ENCODE assay signal across 19 cellular contexts in the genomic region with DNA sequence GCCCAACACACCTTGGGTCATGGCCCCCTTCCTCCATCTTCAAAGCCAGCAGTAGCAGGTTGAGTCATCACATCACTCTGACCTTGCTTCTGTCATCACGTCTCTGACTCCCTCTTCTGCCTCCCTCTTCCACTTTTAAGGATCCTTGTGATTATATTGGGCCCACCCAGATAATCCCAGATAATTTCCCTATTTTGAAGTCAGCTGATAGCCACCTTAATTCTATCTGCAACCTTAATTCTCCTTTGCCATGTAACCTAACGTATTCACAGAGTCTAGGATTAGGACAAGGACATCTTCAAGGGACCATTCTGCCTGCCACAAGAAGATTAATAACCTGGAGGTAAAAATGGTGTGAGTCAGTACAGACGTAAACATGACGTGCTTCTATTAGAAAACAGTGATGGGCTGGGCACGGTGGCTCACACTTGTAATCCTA. TPM values are rescaled to one million over a fixed set of nuclear protein-coding genes. Genes with fewer than 3 reads are reported as not detected.
DNase-seq lines count a peak whose midpoint lies in the region; ATAC-seq and TF ChIP-seq lines count a peak whose summit lies in the region.
"Had no signal": no experiment of that assay in that cellular context is flagged by ENCODE, and none has a peak within 500 bp of the region (broad histone marks: within the 10 kb centered on the region; RNA-seq: fewer than 3 reads in every experiment).

No MANE protein-coding gene starts in this region.

- no peak overlapping the region for H3K27ac Mint-ChIP-seq in CD4-positive, alpha-beta T cell
- H3K27ac Mint-ChIP-seq: activated naive CD4-positive, alpha-beta T cell treated with anti-CD3 and anti-CD28 coated beads, Interleukin-2, amount 50 U/mL, for 72 hours had no signal

- H3K27me3 ChIP-seq in CD4-positive, alpha-beta T cell (ENCODE audit: control insufficient read depth, insufficient read depth, low read length) = no peaks in the 10 kb centered on the region
- H3K27me3 ChIP-seq in RWPE2 (ENCODE audit: insufficient read depth, poor library complexity, severe bottlenecking) = no peaks in the 10 kb centered on the region
- H3K27me3 ChIP-seq in hepatocyte = no peaks in the 10 kb centered on the region
- H3K27me3 ChIP-seq: cardiac muscle cell, pancreas had no signal

- H3K9me3 Mint-ChIP-seq in CD4-positive, alpha-beta T cell = no peaks in the 10 kb centered on the region
- H3K9me3 Mint-ChIP-seq: activated naive CD4-positive, alpha-beta T cell treated with anti-CD3 and anti-CD28 coated beads, Interleukin-2, amount 50 U/mL, for 72 hours had no signal

- DNase-seq in CD4-positive, alpha-beta T cell = no peak
- no peak for DNase-seq in RWPE2 (ENCODE audit: low spot score)
- DNase-seq in hepatocyte (ENCODE audit: low spot score) = no peak
- DNase-seq in mucosa of gallbladder (ENCODE audit: low spot score) = no peak
- DNase-seq in NCI-H748 (lab: John Stamatoyannopoulos, UW; ENCODE audit: unreplicated experiment) = no peak
- DNase-seq: activated CD4-positive, alpha-beta T cell treated with anti-CD3 and anti-CD28 coated beads, Interleukin-2, amount 50 U/mL, for 48 hours; activated T-cell treated with anti-CD3 and anti-CD28 coated beads, Interleukin-2, amount 50 U/mL, for 1 hour; Caco-2; glutamatergic neuron; HCEC 1CT; NCI-H1436 treated with DMSO at 0.1 percent for 48 hours; NCI-H226; pancreas; stimulated activated CD4-positive, alpha-beta T cell treated with anti-CD3 and anti-CD28 coated beads, Interleukin-4, amount 100 ng/mL, for 24 hours; SW 1271 had no signal

- WGBS in hepatocyte (ENCODE audit: low lambda C conversion rate, missing lambda C conversion rate) = 68% methylated on average over 5 of the region's 5 CpGs

- H3K4me2 ChIP-seq in hepatocyte = no peak overlapping the region

- peaks cover 37% of the 10 kb centered on the region for H3K4me1 Mint-ChIP-seq in CD4-positive, alpha-beta T cell (ENCODE audit: low read depth)

- H3K79me2 ChIP-seq in hepatocyte = peaks cover 47% of the 10 kb centered on the region

- H2AFZ ChIP-seq in hepatocyte = no peak overlapping the region

- ATAC-seq in CD4-positive, alpha-beta T cell (ENCODE audit: poor library complexity) = no peak
- ATAC-seq in RWPE2 (ENCODE audit: low read depth) (no peak), GM18505 (IDR thresholded peaks at IDR 0.05; ENCODE audit: unreplicated experiment) (no peak)
- ATAC-seq: activated naive CD4-positive, alpha-beta T cell treated with anti-CD3 and anti-CD28 coated beads, Interleukin-2, amount 50 U/mL, for 72 hours; esophagus mucosa; pancreas had no signal

- no peak overlapping the region for H3K27ac ChIP-seq in CD4-positive, alpha-beta T cell (ENCODE audit: low read depth, low read length)
- H3K27ac ChIP-seq in RWPE2 (ENCODE audit: poor library complexity, severe bottlenecking) = peak overlapping the region; percentile 0
- peak overlapping the region; percentile 38 for H3K27ac ChIP-seq in hepatocyte
- H3K27ac ChIP-seq: cardiac muscle cell, pancreas had no signal

- CTCF ChIA-PET in CD4-positive, alpha-beta T cell (lab: Charles Lee) = interaction anchor here (0.7 kb wide), 1 partner anchor 54 kb away, joined by 3 read pairs; no protein-coding TSS in a partner anchor

- H3K4me3 Mint-ChIP-seq in CD4-positive, alpha-beta T cell = peak overlapping the region; percentile 52

- no peaks in the 10 kb centered on the region for H4K20me1 ChIP-seq in hepatocyte (ENCODE audit: insufficient read depth, poor library complexity, severe bottlenecking)

- H3K9me2 ChIP-seq in hepatocyte (replicated peaks; ENCODE audit: insufficient read depth) = no peaks in the 10 kb centered on the region

- POLR2A ChIA-PET in CD4-positive, alpha-beta T cell (lab: Charles Lee) = interaction anchor here (0.7 kb wide), 1 partner anchor 97 kb away, joined by 7 read pairs; no protein-coding TSS in a partner anchor

- TF ChIP-seq CTCF in CD4-positive, alpha-beta T cell (IDR thresholded peaks at IDR 0.05) = no peak
- TF ChIP-seq CTCF in RWPE2 (IDR thresholded peaks at IDR 0.05; ENCODE audit: poor library complexity, severe bottlenecking) (no peak), hepatocyte (IDR thresholded peaks at IDR 0.05; ENCODE audit: poor library complexity) (no peak)

- intact Hi-C loops in CD4-positive, alpha-beta T cell (cut with DNase I, micrococcal nuclease) = no loop called here

- H3K36me3 Mint-ChIP-seq in CD4-positive, alpha-beta T cell (ENCODE audit: low read depth) = peaks cover 14% of the 10 kb centered on the region

- H3K9me3 ChIP-seq in CD4-positive, alpha-beta T cell (ENCODE audit: control insufficient read depth, low read length) = no peaks in the 10 kb centered on the region
- H3K9me3 ChIP-seq in RWPE2 (ENCODE audit: severe bottlenecking) (no peaks in the 10 kb centered on the region), hepatocyte (ENCODE audit: low read depth) (no peaks in the 10 kb centered on the region)
- H3K9me3 ChIP-seq: Caco-2, pancreas had no signal

- H3K4me1 ChIP-seq in RWPE2 (ENCODE audit: insufficient read depth, poor library complexity, severe bottlenecking) (peaks cover 15% of the 10 kb centered on the region), hepatocyte (ENCODE audit: insufficient read depth) (peaks cover 20% of the 10 kb centered on the region)

- H3K4me3 ChIP-seq in RWPE2 (ENCODE audit: severe bottlenecking) = no peak overlapping the region
- no peak overlapping the region for H3K4me3 ChIP-seq in hepatocyte
- H3K4me3 ChIP-seq: cardiac muscle cell, pancreas had no signal

- no peak for TF ChIP-seq POLR2A in GM18505 (IDR thresholded peaks at IDR 0.05; ENCODE audit: borderline replicate concordance, extremely low read depth, insufficient read depth, insufficient read length)

- H3K36me3 ChIP-seq in RWPE2 (ENCODE audit: low read depth) = no peaks in the 10 kb centered on the region; the same call in 1 of the 2 replicates
- H3K36me3 ChIP-seq in hepatocyte (replicated peaks; ENCODE audit: insufficient read depth, low read depth) = no peaks in the 10 kb centered on the region
- H3K36me3 ChIP-seq: cardiac muscle cell, pancreas had no signal

- no peaks in the 10 kb centered on the region for H3K27me3 Mint-ChIP-seq in CD4-positive, alpha-beta T cell

RNA-seq across cellular contexts. Expression of gene ZSWIM3, which starts 3.2 kb away (rescaled TPM):
- under 1 TPM; 0.36 to 0.44 TPM for total RNA-seq in CD4-positive, alpha-beta T cell
- total RNA-seq in hepatocyte = 4.3 and 6.2 TPM in 2 replicates
- polyA plus RNA-seq in hepatocyte = 1.3 and 4.1 TPM in 2 replicates
- total RNA-seq in mucosa of gallbladder = 4.7 TPM

RNA-seq across cellular contexts. Expression of gene ACOT8, which starts 3.4 kb away (rescaled TPM):
- 10 to 100 TPM; 19.1 to 19.9 TPM for total RNA-seq in CD4-positive, alpha-beta T cell
- total RNA-seq in hepatocyte = 26.3 and 40.6 TPM in 2 replicates
- 36.5 and 44.0 TPM in 2 replicates for polyA plus RNA-seq in hepatocyte
- total RNA-seq in mucosa of gallbladder = 35.7 TPM

RNA-seq across cellular contexts. Expression of gene ZSWIM1, which starts 20.4 kb away (rescaled TPM):
- 10 to 100 TPM in 1 of 2 experiments, 1 to 10 TPM in 1; 9.3 to 10.7 TPM for total RNA-seq in CD4-positive, alpha-beta T cell
- total RNA-seq in hepatocyte = 6.4 and 6.9 TPM in 2 replicates
- 4.7 and 5.0 TPM in 2 replicates for polyA plus RNA-seq in hepatocyte
- total RNA-seq in mucosa of gallbladder = 14.6 TPM

RNA-seq across cellular contexts. Expression of gene SPATA25, which starts 26.8 kb away (rescaled TPM):
- 1 to 10 TPM in 1 of 2 experiments, under 1 TPM in 1; 0.49 to 1.3 TPM for total RNA-seq in CD4-positive, alpha-beta T cell
- total RNA-seq in hepatocyte = 5.6 TPM in 1 of 2 replicates, not detected in the other
- polyA plus RNA-seq in hepatocyte = 0.41 and 1.4 TPM in 2 replicates
- 2.8 TPM for total RNA-seq in mucosa of gallbladder

RNA-seq across cellular contexts. Expression of gene SNX21, which starts 27.0 kb away (rescaled TPM):
- total RNA-seq in CD4-positive, alpha-beta T cell = under 1 TPM; 0.36 to 0.89 TPM
- total RNA-seq in hepatocyte (19.3 and 30.0 TPM in 2 replicates), mucosa of gallbladder (34.6 TPM)
- 32.1 and 32.5 TPM in 2 replicates for polyA plus RNA-seq in hepatocyte
